1 cellular context compared by ENCODE assay signal in genomic region chr21:36096398-36097290, GRCh38.
A peak's percentile ranks its signal among the peaks of the same experiment; 100 is the strongest.
TF ChIP-seq lines count a peak whose summit lies in the region.

No MANE protein-coding gene starts in this region.

TF ChIP-seq in H1, 55 proteins besides CTCF, POLR2A, EP300 and RAD21:
- TF ChIP-seq CHD1 (IDR thresholded peaks at IDR 0.05; ENCODE audit: low read depth, low read length) (no peak), TEAD4 (IDR thresholded peaks at IDR 0.05; ENCODE audit: low read depth, low read length) (0 out of 2 replicates have a peak, but pooled peaks have one; percentile 26), TAF1 (IDR thresholded peaks at IDR 0.05; ENCODE audit: low read depth, low read length) (no peak), RNF2 (IDR thresholded peaks at IDR 0.05; ENCODE audit: borderline replicate concordance, low read depth, low read length, missing control alignments, poor library complexity, severe bottlenecking) (no peak), MAX (IDR thresholded peaks at IDR 0.05) (no peak), HDAC6 (IDR thresholded peaks at IDR 0.05; ENCODE audit: low read depth, low read length) (no peak), SP1 (IDR thresholded peaks at IDR 0.05; ENCODE audit: low read depth, low read length) (peak; percentile 5; the same call in 1 of the 2 replicates), HDAC2 (IDR thresholded peaks at IDR 0.05; ENCODE audit: borderline replicate concordance in 1 of 2, low read depth in 2 of 2, low read length in 2 of 2) (peak in 1 of 2 experiments; percentile 28; a peak in 1 of 4 replicates), E2F6 (IDR thresholded peaks at IDR 0.05) (no peak), KDM1A (IDR thresholded peaks at IDR 0.05; ENCODE audit: borderline replicate concordance, low read length) (no peak), NANOG (IDR thresholded peaks at IDR 0.05; ENCODE audit: insufficient read depth, low read depth, low read length, poor library complexity, severe bottlenecking) (peak; percentile 44)
